In the genomic region with DNA sequence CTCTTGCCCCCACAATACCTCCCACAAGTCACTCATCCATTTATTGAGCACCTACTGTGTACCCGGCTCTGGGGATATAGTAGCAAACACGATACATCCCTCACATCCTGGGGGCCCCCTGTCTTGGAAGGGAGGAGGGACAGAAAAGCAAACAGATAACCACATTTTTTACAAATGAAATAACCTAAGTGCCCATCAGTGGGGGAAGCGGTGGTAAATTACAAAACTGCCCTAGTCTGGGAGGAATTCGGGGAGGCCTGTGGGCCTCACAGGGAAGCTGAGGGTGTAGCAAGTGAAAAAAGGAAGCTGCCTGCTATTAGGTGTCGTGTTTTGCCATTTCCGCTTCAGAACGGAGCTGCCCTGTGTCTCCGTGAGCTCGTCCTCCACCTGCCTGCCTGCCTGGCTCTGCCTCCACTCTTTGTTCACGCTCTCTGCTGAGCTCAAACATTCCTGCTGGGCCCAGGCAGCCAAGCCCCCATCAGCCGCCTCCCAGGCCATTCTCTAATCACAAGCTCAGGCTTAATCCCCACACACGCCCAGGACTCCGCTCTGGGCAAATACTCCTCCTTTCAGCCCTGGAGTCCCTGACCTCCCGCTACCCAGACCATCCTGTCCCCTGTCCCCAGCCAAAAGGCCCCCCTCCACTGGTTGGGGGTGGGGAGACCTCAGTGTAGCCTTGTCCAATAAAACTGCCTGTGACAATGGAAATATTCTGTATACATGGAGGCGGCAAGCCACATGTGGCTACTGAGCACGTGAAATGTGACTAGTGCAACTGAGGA, we compare ENCODE assay signal across 13 cellular contexts. TPM values are rescaled to one million over a fixed set of nuclear protein-coding genes. Genes with fewer than 3 reads are reported as not detected.
A peak's percentile ranks its signal among the peaks of the same experiment; 100 is the strongest.
DNase-seq lines count a peak whose midpoint lies in the region; ATAC-seq and TF ChIP-seq lines count a peak whose summit lies in the region.
"Had no signal": no experiment of that assay in that cellular context is flagged by ENCODE, and none has a peak within 500 bp of the region (broad histone marks: within the 10 kb centered on the region; RNA-seq: fewer than 3 reads in every experiment).

No MANE protein-coding gene starts in this region.

- H3K4me1 ChIP-seq in HEK293 (ENCODE audit: control insufficient read depth, insufficient read depth, low read length) (peaks cover 25% of the 10 kb centered on the region), trophoblast cell (ENCODE audit: control insufficient read depth in 1 of 2, insufficient read depth in 2 of 2, low read length in 2 of 2) (peaks cover 22 to 30% of the 10 kb centered on the region in 2 experiments)

- H3K9me3 ChIP-seq in HEK293 (ENCODE audit: control insufficient read depth, insufficient read depth, low read depth, low read length) (no peaks in the 10 kb centered on the region), trophoblast cell (ENCODE audit: insufficient read depth, low read depth, low read length) (no peaks in the 10 kb centered on the region)
- H3K9me3 ChIP-seq: heart left ventricle had no signal

- no peak overlapping the region for H3K4me3 ChIP-seq in HEK293 (ENCODE audit: low read depth, low read length)
- no peak overlapping the region for H3K4me3 ChIP-seq in trophoblast cell (ENCODE audit: low read depth, low read length)
- H3K4me3 ChIP-seq: coronary artery, heart left ventricle had no signal

- H3K18ac ChIP-seq in trophoblast cell (ENCODE audit: low read length): no peak overlapping the region

- H3K36me3 Mint-ChIP-seq in brain: no peaks in the 10 kb centered on the region
- H3K36me3 Mint-ChIP-seq: naive B cell had no signal

- peaks cover 15% of the 10 kb centered on the region for H3K27me3 Mint-ChIP-seq in brain

- no peak overlapping the region for H3K14ac ChIP-seq in trophoblast cell (ENCODE audit: low read length)

- H3K79me2 ChIP-seq in trophoblast cell (ENCODE audit: control insufficient read depth, insufficient read depth, low read length, poor library complexity): no peaks in the 10 kb centered on the region

- H3K9ac ChIP-seq in trophoblast cell (ENCODE audit: low read length): no peak overlapping the region

- H3K79me1 ChIP-seq in trophoblast cell (ENCODE audit: low read length): peaks cover 4% of the 10 kb centered on the region

- H3K27ac ChIP-seq in HEK293 (ENCODE audit: extremely low read depth, low read depth, low read length) (no peak overlapping the region), trophoblast cell (ENCODE audit: low read depth, low read length) (no peak overlapping the region)
- H3K27ac ChIP-seq: coronary artery, heart left ventricle had no signal

- H4K12ac ChIP-seq in trophoblast cell (ENCODE audit: low read depth, low read length): no peak overlapping the region

- peaks cover 30% of the 10 kb centered on the region for H3K4me1 Mint-ChIP-seq in brain

- TF ChIP-seq CTCF in HEK293 (tag by site-specific recombination; IDR thresholded peaks at IDR 0.05) (no peak), brain (conservative IDR thresholded peaks at IDR 0.05) (no peak), GM10266 (IDR thresholded peaks at IDR 0.05; ENCODE audit: control insufficient read depth, insufficient read depth, low read depth, missing control alignments) (no peak)

- no peak overlapping the region for H2BK12ac ChIP-seq in trophoblast cell (ENCODE audit: low read length)

- no peak for ATAC-seq in GM18867 (IDR thresholded peaks at IDR 0.05; ENCODE audit: unreplicated experiment)
- ATAC-seq: heart left ventricle, T-helper 17 cell had no signal

- POLR2A ChIA-PET in HEK293 (lab: Yijun Ruan, JAX): interaction anchor here (0.7 to 1.3 kb wide), 2 partner anchors 145 to 214 kb away, joined by 3 read pairs; partner anchors contain the start of genes ANKS3, DNAAF8 and ROGDI

- DNase-seq in NCI-H510A (lab: John Stamatoyannopoulos, UW) (peak; percentile 52), trophoblast cell (no peak), GM10266 (ENCODE audit: extremely low spot score) (no peak), germinal center (ENCODE audit: low spot score) (no peak)
- DNase-seq: activated T-cell treated with anti-CD3 and anti-CD28 coated beads, Interleukin-2, amount 50 U/mL, for 1 hour; heart left ventricle; naive B cell; substantia nigra; T-helper 17 cell had no signal

- no CpG with 5 or more reads among the region's 16 CpGs for WGBS in trophoblast cell (ENCODE audit: extremely low coverage, insufficient coverage, insufficient read length)

- H3K4me3 Mint-ChIP-seq in brain: peak overlapping the region in 1 of 5 experiments; percentile 19
- H3K4me3 Mint-ChIP-seq: naive B cell, T-helper 17 cell had no signal

- H2BK120ac ChIP-seq in trophoblast cell (ENCODE audit: insufficient read depth, low read length, poor library complexity): no peak overlapping the region

- peak overlapping the region; percentile 4 for H3K4me2 ChIP-seq in trophoblast cell (ENCODE audit: low read length)

- peaks cover 0 to 5% (median 0%) of the 10 kb centered on the region in 5 experiments for H3K9me3 Mint-ChIP-seq in brain
- H3K9me3 Mint-ChIP-seq: naive B cell had no signal

- H3K27ac Mint-ChIP-seq in brain: peak overlapping the region in 4 of 5 experiments; percentile 49 to 94 (median 90)
- H3K27ac Mint-ChIP-seq: T-helper 17 cell had no signal

- no peak overlapping the region for H2AK5ac ChIP-seq in trophoblast cell (ENCODE audit: low read length)

- H4K8ac ChIP-seq in trophoblast cell (ENCODE audit: low read depth, low read length): peak overlapping the region; percentile 13

- H3K36me3 ChIP-seq in HEK293 (ENCODE audit: control insufficient read depth in 2 of 2, insufficient read depth in 1 of 2, low read length in 2 of 2) (no peaks in the 10 kb centered on the region), trophoblast cell (ENCODE audit: control insufficient read depth in 1 of 2, insufficient read depth in 2 of 2, low read length in 2 of 2) (no peaks in the 10 kb centered on the region)
- H3K36me3 ChIP-seq: heart left ventricle had no signal

- peak overlapping the region; percentile 27 for H2AFZ ChIP-seq in trophoblast cell (ENCODE audit: insufficient read depth, low read length, poor library complexity)

- no peak overlapping the region for H2BK5ac ChIP-seq in trophoblast cell (ENCODE audit: low read depth, low read length, poor library complexity)

- no peak overlapping the region for H4K91ac ChIP-seq in trophoblast cell (ENCODE audit: low read depth, low read length)

- H3K23ac ChIP-seq in trophoblast cell (ENCODE audit: low read length): no peak overlapping the region

- no peak overlapping the region for H3K4ac ChIP-seq in trophoblast cell (ENCODE audit: low read depth, low read length)

- no peaks in the 10 kb centered on the region for H3K27me3 ChIP-seq in trophoblast cell (ENCODE audit: insufficient read depth, low read length)
- H3K27me3 ChIP-seq: heart left ventricle had no signal

- CTCF ChIA-PET in HEK293 (lab: Yijun Ruan, JAX): interaction anchor here (1.0 kb wide), 1 partner anchor 8 kb away, joined by 3 read pairs; no protein-coding TSS in a partner anchor

TF ChIP-seq in HEK293, 187 proteins besides CTCF, POLR2A, EP300 and RAD21 (continues in another document):
- TF ChIP-seq ZIC2 (tag by site-specific recombination; IDR thresholded peaks at IDR 0.05): peak; percentile 33
- TF ChIP-seq SCRT2 (tag by site-specific recombination; IDR thresholded peaks at IDR 0.05): no peak
- TF ChIP-seq, protein P1, sequence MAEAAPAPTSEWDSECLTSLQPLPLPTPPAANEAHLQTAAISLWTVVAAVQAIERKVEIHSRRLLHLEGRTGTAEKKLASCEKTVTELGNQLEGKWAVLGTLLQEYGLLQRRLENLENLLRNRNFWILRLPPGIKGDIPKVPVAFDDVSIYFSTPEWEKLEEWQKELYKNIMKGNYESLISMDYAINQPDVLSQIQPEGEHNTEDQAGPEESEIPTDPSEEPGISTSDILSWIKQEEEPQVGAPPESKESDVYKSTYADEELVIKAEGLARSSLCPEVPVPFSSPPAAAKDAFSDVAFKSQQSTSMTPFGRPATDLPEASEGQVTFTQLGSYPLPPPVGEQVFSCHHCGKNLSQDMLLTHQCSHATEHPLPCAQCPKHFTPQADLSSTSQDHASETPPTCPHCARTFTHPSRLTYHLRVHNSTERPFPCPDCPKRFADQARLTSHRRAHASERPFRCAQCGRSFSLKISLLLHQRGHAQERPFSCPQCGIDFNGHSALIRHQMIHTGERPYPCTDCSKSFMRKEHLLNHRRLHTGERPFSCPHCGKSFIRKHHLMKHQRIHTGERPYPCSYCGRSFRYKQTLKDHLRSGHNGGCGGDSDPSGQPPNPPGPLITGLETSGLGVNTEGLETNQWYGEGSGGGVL (tag by site-specific recombination; IDR thresholded peaks at IDR 0.05): peak; percentile 47
- TF ChIP-seq, protein P2, sequence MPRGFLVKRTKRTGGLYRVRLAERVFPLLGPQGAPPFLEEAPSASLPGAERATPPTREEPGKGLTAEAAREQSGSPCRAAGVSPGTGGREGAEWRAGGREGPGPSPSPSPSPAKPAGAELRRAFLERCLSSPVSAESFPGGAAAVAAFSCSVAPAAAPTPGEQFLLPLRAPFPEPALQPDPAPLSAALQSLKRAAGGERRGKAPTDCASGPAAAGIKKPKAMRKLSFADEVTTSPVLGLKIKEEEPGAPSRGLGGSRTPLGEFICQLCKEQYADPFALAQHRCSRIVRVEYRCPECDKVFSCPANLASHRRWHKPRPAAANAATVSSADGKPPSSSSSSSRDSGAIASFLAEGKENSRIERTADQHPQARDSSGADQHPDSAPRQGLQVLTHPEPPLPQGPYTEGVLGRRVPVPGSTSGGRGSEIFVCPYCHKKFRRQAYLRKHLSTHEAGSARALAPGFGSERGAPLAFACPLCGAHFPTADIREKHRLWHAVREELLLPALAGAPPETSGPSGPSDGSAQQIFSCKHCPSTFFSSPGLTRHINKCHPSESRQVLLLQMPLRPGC (tag by site-specific recombination; IDR thresholded peaks at IDR 0.05): no peak
- TF ChIP-seq MZF1 (tag by site-specific recombination; IDR thresholded peaks at IDR 0.05; ENCODE audit: borderline replicate concordance): peak; percentile 99
- TF ChIP-seq KLF10 (tag by site-specific recombination; IDR thresholded peaks at IDR 0.05): 0 out of 2 replicates have a peak, but pooled peaks have one; percentile 35
- peak; percentile 67; the same call in 1 of the 2 replicates for TF ChIP-seq KLF1 (tag by site-specific recombination; IDR thresholded peaks at IDR 0.05)

RNA-seq across cellular contexts. Expression of gene SEC14L5, which starts 10.2 kb away (rescaled TPM):
- 14.6 TPM for polyA plus RNA-seq in brain (ENCODE audit: insufficient read depth, low read depth, low replicate concordance)
- polyA plus RNA-seq in trophoblast cell (2013): 0.01 and 0.03 TPM in 2 replicates

RNA-seq across cellular contexts. Expression of gene PPL, which starts 11.0 kb away (rescaled TPM):
- polyA plus RNA-seq in brain (ENCODE audit: insufficient read depth, low read depth, low replicate concordance): 43.5 TPM
- polyA plus RNA-seq in trophoblast cell (2013): 10.3 and 10.5 TPM in 2 replicates
